27 cellular contexts compared by ENCODE assay signal in genomic region chr7:71785216-71785615, GRCh38.
"Had no signal": no experiment of that assay in that cellular context is flagged by ENCODE, and none has a peak within 500 bp of the region (broad histone marks: within the 10 kb centered on the region; RNA-seq: fewer than 3 reads in every experiment).

No MANE protein-coding gene starts in this region.

- ATAC-seq: effector memory CD8-positive, alpha-beta T cell; gastroesophageal sphincter; heart left ventricle; left lobe of liver; mucosa of descending colon; natural killer cell treated with Interleukin-12 subunit alpha and Interleukin-12 subunit beta and Interleukin-15 and Interleukin-18, amount 100 ng/mL, for 72 hours; psoas muscle; right cardiac atrium; stimulated activated effector memory CD8-positive, alpha-beta T cell treated with anti-CD3 and anti-CD28 coated beads, Interleukin-12 subunit alpha, Interleukin-12 subunit beta, amount 100 ng/mL, for 72 hours; stimulated activated naive CD8-positive, alpha-beta T cell treated with anti-CD3 and anti-CD28 coated beads, Interleukin-15, Interleukin-2, amounts not matched to agents 100 U/mL and 50 U/mL, for 24 hours had no signal

- H3K4me3 ChIP-seq: coronary artery, gastroesophageal sphincter, heart left ventricle, hepatocyte, lung, mucosa of descending colon, psoas muscle, sigmoid colon, testis, tibial artery had no signal

- H3K27ac Mint-ChIP-seq: effector memory CD8-positive, alpha-beta T cell; memory B cell; mesothelial cell of epicardium; naive B cell; natural killer cell treated with Interleukin-12 subunit alpha and Interleukin-12 subunit beta and Interleukin-15 and Interleukin-18, amount 100 ng/mL, for 72 hours; stimulated activated effector memory CD8-positive, alpha-beta T cell treated with anti-CD3 and anti-CD28 coated beads, Interleukin-12 subunit alpha, Interleukin-12 subunit beta, amount 100 ng/mL, for 72 hours; type B pancreatic cell had no signal

- H3K27me3 ChIP-seq: hepatocyte, neutrophil, sigmoid colon, testis had no signal

- H3K36me3 Mint-ChIP-seq: mesothelial cell of epicardium; natural killer cell treated with Interleukin-12 subunit alpha and Interleukin-12 subunit beta and Interleukin-15 and Interleukin-18, amount 100 ng/mL, for 72 hours; stimulated activated effector memory CD8-positive, alpha-beta T cell treated with anti-CD3 and anti-CD28 coated beads, Interleukin-12 subunit alpha, Interleukin-12 subunit beta, amount 100 ng/mL, for 72 hours; type B pancreatic cell had no signal

- H3K4me2 ChIP-seq: hepatocyte had no signal

- H3K36me3 ChIP-seq: gastroesophageal sphincter, heart left ventricle, neutrophil, sigmoid colon, tibial artery had no signal

- H3K27ac ChIP-seq: coronary artery, gastroesophageal sphincter, heart left ventricle, hepatocyte, neutrophil, parathyroid adenoma, psoas muscle, sigmoid colon, testis, tibial artery had no signal

- DNase-seq: dermis blood vessel endothelial cell; effector memory CD8-positive, alpha-beta T cell; heart left ventricle; kidney; mucosa of descending colon; naive B cell; psoas muscle; right cardiac atrium; sigmoid colon; stimulated activated CD4-positive, alpha-beta T cell treated with anti-CD3 and anti-CD28 coated beads, Interleukin-2, amount 100 ng/mL, for 24 hours; stimulated activated CD4-positive, alpha-beta T cell treated with anti-CD3 and anti-CD28 coated beads, Interleukin-4, amount 100 ng/mL, for 24 hours; stimulated activated naive CD8-positive, alpha-beta T cell treated with anti-CD3 and anti-CD28 coated beads, Interleukin-15, Interleukin-2, amounts not matched to agents 100 U/mL and 50 U/mL, for 24 hours; testis; tibial artery had no signal

- H3K4me1 Mint-ChIP-seq: memory B cell; naive B cell; stimulated activated effector memory CD8-positive, alpha-beta T cell treated with anti-CD3 and anti-CD28 coated beads, Interleukin-12 subunit alpha, Interleukin-12 subunit beta, amount 100 ng/mL, for 72 hours had no signal

- H3K27me3 Mint-ChIP-seq: effector memory CD8-positive, alpha-beta T cell; memory B cell; naive B cell; natural killer cell treated with Interleukin-12 subunit alpha and Interleukin-12 subunit beta and Interleukin-15 and Interleukin-18, amount 100 ng/mL, for 72 hours; type B pancreatic cell had no signal

- H3K79me2 ChIP-seq: hepatocyte, parathyroid adenoma had no signal

- H3K9me3 ChIP-seq: neutrophil, testis had no signal

- H3K4me1 ChIP-seq: gastroesophageal sphincter, heart left ventricle, parathyroid adenoma, psoas muscle, sigmoid colon, testis, tibial artery had no signal

- H3K4me3 Mint-ChIP-seq: effector memory CD8-positive, alpha-beta T cell; memory B cell; mesothelial cell of epicardium; naive B cell; natural killer cell treated with Interleukin-12 subunit alpha and Interleukin-12 subunit beta and Interleukin-15 and Interleukin-18, amount 100 ng/mL, for 72 hours; neural crest cell; stimulated activated effector memory CD8-positive, alpha-beta T cell treated with anti-CD3 and anti-CD28 coated beads, Interleukin-12 subunit alpha, Interleukin-12 subunit beta, amount 100 ng/mL, for 72 hours; type B pancreatic cell had no signal

- H2AFZ ChIP-seq: hepatocyte, parathyroid adenoma had no signal

- H3K9ac ChIP-seq: parathyroid adenoma had no signal
